Comparison of ENCODE assay signal across 27 cellular contexts in genomic region chr6:20263059-20263458, GRCh38.
"Had no signal": no experiment of that assay in that cellular context is flagged by ENCODE, and none has a peak within 500 bp of the region (broad histone marks: within the 10 kb centered on the region; RNA-seq: fewer than 3 reads in every experiment).

No MANE protein-coding gene starts in this region.

- DNase-seq: stimulated activated CD4-positive, alpha-beta T cell treated with anti-CD3 and anti-CD28 coated beads, Interleukin-2, amount 100 ng/mL, for 48 hours; stimulated activated CD4-positive, alpha-beta T cell treated with anti-CD3 and anti-CD28 coated beads, Interleukin-4, amount 100 ng/mL, for 1 hour; stimulated activated CD4-positive, alpha-beta T cell treated with anti-CD3 and anti-CD28 coated beads, Interleukin-4, amount 100 ng/mL, for 24 hours; stimulated activated CD4-positive, alpha-beta T cell treated with anti-CD3 and anti-CD28 coated beads, Interleukin-4, amount 100 ng/mL, for 4 hours; stimulated activated CD8-positive, alpha-beta memory T cell treated with anti-CD3 and anti-CD28 coated beads, Interleukin-4, amount 100 ng/mL, for 48 hours; stimulated activated naive B cell treated with anti-CD40 and anti-IgM and Interleukin-4, amounts not matched to agents 10 μg/mL and 1 μg/mL and 100 μg/mL, for 72 hours; stimulated activated naive CD4-positive, alpha-beta T cell; stimulated activated naive CD4-positive, alpha-beta T cell treated with Interleukin-2 at 50 U/mL for 16 hours; stimulated activated naive CD8-positive, alpha-beta T cell treated with anti-CD3 and anti-CD28 coated beads, Interleukin-15, amount 100 ng/mL, for 72 hours; stimulated activated naive CD8-positive, alpha-beta T cell treated with anti-CD3 and anti-CD28 coated beads, Interleukin-15, Interleukin-2, amounts not matched to agents 100 U/mL and 50 U/mL, for 24 hours; stomach; substantia nigra; testis; thyroid gland; tibial artery; transverse colon; trophoblast cell; upper lobe of left lung; upper lobe of right lung; uterus had no signal

- H3K4me1 ChIP-seq: suprapubic skin, testis, thyroid gland, tibial nerve, transverse colon, upper lobe of left lung, upper lobe of right lung, uterus, vagina had no signal

- ATAC-seq: stimulated activated effector memory CD8-positive, alpha-beta T cell treated with anti-CD3 and anti-CD28 coated beads, Interleukin-12 subunit alpha, Interleukin-12 subunit beta, amount 100 ng/mL, for 72 hours; stimulated activated memory B cell treated with anti-CD40 and anti-IgM and Interleukin-4, amounts not matched to agents 10 μg/mL and 1 μg/mL and 100 μg/mL, for 72 hours; stimulated activated naive B cell treated with anti-CD40 and anti-IgM and Interleukin-4, amounts not matched to agents 10 μg/mL and 1 μg/mL and 100 μg/mL, for 72 hours; stimulated activated naive CD8-positive, alpha-beta T cell treated with anti-CD3 and anti-CD28 coated beads, Interleukin-15, amount 100 ng/mL, for 72 hours; stimulated activated naive CD8-positive, alpha-beta T cell treated with anti-CD3 and anti-CD28 coated beads, Interleukin-15, Interleukin-2, amounts not matched to agents 100 U/mL and 50 U/mL, for 24 hours; upper lobe of right lung had no signal

- H3K27ac ChIP-seq: stomach, suprapubic skin, testis, thoracic aorta, thyroid gland, tibial artery, tibial nerve, transverse colon, upper lobe of left lung, upper lobe of right lung, uterus, vagina had no signal

- H3K27me3 ChIP-seq: stomach, suprapubic skin, testis, thyroid gland, tibial artery, tibial nerve, transverse colon, upper lobe of left lung, upper lobe of right lung, uterus, vagina had no signal

- H3K36me3 ChIP-seq: stomach, suprapubic skin, thoracic aorta, thyroid gland, tibial artery, tibial nerve, transverse colon, upper lobe of left lung, upper lobe of right lung, uterus, vagina had no signal

- H3K9me3 ChIP-seq: suprapubic skin, testis, thyroid gland, upper lobe of right lung, uterus, vagina had no signal

- FAIRE-seq: urothelium cell line had no signal

- H3K4me3 ChIP-seq: stomach, suprapubic skin, testis, thoracic aorta, thyroid gland, tibial artery, tibial nerve, transverse colon, upper lobe of left lung, upper lobe of right lung, uterus, vagina had no signal
